11 cellular contexts compared by ENCODE assay signal in genomic region chr1:225448146-225448805, GRCh38. TPM values are rescaled to one million over a fixed set of nuclear protein-coding genes. Genes with fewer than 3 reads are reported as not detected.
A peak's percentile ranks its signal among the peaks of the same experiment; 100 is the strongest.
DNase-seq lines count a peak whose midpoint lies in the region; ATAC-seq and TF ChIP-seq lines count a peak whose summit lies in the region.
"Had no signal": no experiment of that assay in that cellular context is flagged by ENCODE, and none has a peak within 500 bp of the region (broad histone marks: within the 10 kb centered on the region; RNA-seq: fewer than 3 reads in every experiment).

No MANE protein-coding gene starts in this region.

- peak overlapping the region; percentile 50 for H4K5ac ChIP-seq in IMR-90 (ENCODE audit: low read depth, low read length)

- H3K9me1 ChIP-seq in IMR-90 (ENCODE audit: insufficient read depth, low read length) = 0 out of 2 replicates have a peak, but pooled peaks cover 5% of the 10 kb centered on the region

- H3K14ac ChIP-seq in IMR-90 (replicated peaks; ENCODE audit: low read depth, low read length) = peak overlapping the region; percentile 77

- H3K9me3 ChIP-seq in IMR-90 (ENCODE audit: control insufficient read depth, insufficient read depth, low read length) = no peaks in the 10 kb centered on the region
- no peaks in the 10 kb centered on the region for H3K9me3 ChIP-seq in lower lobe of right lung
- no peaks in the 10 kb centered on the region for H3K9me3 ChIP-seq in spleen

- H3K27ac ChIP-seq in IMR-90 (ENCODE audit: insufficient read depth, low read length) (peak overlapping the region; percentile 19; the same call in 1 of the 2 replicates), caudate nucleus (ENCODE audit: low read depth, low read length) (peak overlapping the region; percentile 77), lower lobe of right lung (peak overlapping the region; percentile 46), spleen (peak overlapping the region in 5 of 8 donors; percentile 62 to 91 (median 87))

- dilution Hi-C loops in IMR-90 (cut with HindIII; ENCODE audit: low sequenced_read_pairs, unreplicated experiment) = no loop called here

- no peak for TF ChIP-seq RAD21 in IMR-90 (IDR thresholded peaks at IDR 0.05; ENCODE audit: low read length)

- CTCF ChIA-PET in IMR-90 (lab: Yijun Ruan, JAX) = no interaction called here

- in situ Hi-C loops in IMR-90 (cut with MboI; ENCODE audit: low sequenced_read_pairs) = no loop called here

- WGBS in IMR-90 (ENCODE audit: extremely low coverage in 2 of 2, insufficient read length in 1 of 2), 2 experiments = 40% methylated on average over 1 of the region's 9 CpGs; no CpG with 5 or more reads in 1 of the 2 experiments
- WGBS in spleen, 5 donors = 83 to 94% (median 85%) methylated on average over 9 of the region's 9 CpGs

- no TSS peak for BruUV-seq in IMR-90 (replicated peaks; lab: Mats Ljungman, UMichigan)

- DNase-seq in IMR-90 (no peak), caudate nucleus (lab: John Stamatoyannopoulos, UW) (peak in 35 of 61 donors; percentile 12 to 60 (median 27)), lower lobe of right lung (no peak), spleen (no peak), NCI-H1930 (lab: John Stamatoyannopoulos, UW) (no peak), hepatic stellate cell (ENCODE audit: low spot score) (no peak)
- DNase-seq: activated T-cell treated with anti-CD3 and anti-CD28 coated beads, Interleukin-2, amount 50 U/mL, for 4 hours; cortex of kidney; NCI-H510A had no signal

- peak overlapping the region; percentile 61; the same call in 1 of the 2 replicates for H2BK20ac ChIP-seq in IMR-90 (ENCODE audit: low read depth, low read length)

- H3K79me1 ChIP-seq in IMR-90 (ENCODE audit: low read depth in 1 of 2, low read length in 2 of 2) = no peaks in the 10 kb centered on the region

- peak overlapping the region; percentile 69; the same call in 1 of the 2 replicates for H3K23ac ChIP-seq in IMR-90 (ENCODE audit: low read depth, low read length)

- H2AK5ac ChIP-seq in IMR-90 (ENCODE audit: low read depth, low read length) = peak overlapping the region; percentile 17; the same call in 1 of the 2 replicates

- peak overlapping the region; percentile 29 to 49; a peak in 2 of 4 replicates for H4K8ac ChIP-seq in IMR-90 (ENCODE audit: low read depth in 2 of 2, low read length in 2 of 2)

- H4K91ac ChIP-seq in IMR-90 (ENCODE audit: insufficient read depth, low read depth, low read length) = 0 out of 2 replicates have a peak overlapping the region, but pooled peaks have one; percentile 3

- peak overlapping the region; percentile 18 for H3K4me2 ChIP-seq in IMR-90 (ENCODE audit: low read depth, low read length)

- POLR2A ChIA-PET in IMR-90 (lab: Charles Lee; ENCODE audit: unreplicated experiment) = no interaction called here

- peak overlapping the region; percentile 37; the same call in 1 of the 2 replicates for H3K4ac ChIP-seq in IMR-90 (ENCODE audit: low read depth, low read length)

- H3K4me3 ChIP-seq in IMR-90 (ENCODE audit: insufficient read depth, low read depth, low read length) (no peak overlapping the region), lower lobe of right lung (no peak overlapping the region), spleen (no peak overlapping the region)

- no peak overlapping the region for H2BK5ac ChIP-seq in IMR-90 (ENCODE audit: low read depth, low read length, poor library complexity, severe bottlenecking)

- no peak overlapping the region for H2BK15ac ChIP-seq in IMR-90 (ENCODE audit: low read depth, low read length)

- H2BK120ac ChIP-seq in IMR-90 (ENCODE audit: low read depth, low read length) = peak overlapping the region; percentile 72

- H4K20me1 ChIP-seq in IMR-90 (ENCODE audit: insufficient read depth, low read length) = no peaks in the 10 kb centered on the region

- H3K9ac ChIP-seq in IMR-90 (ENCODE audit: low read depth, low read length) = peak overlapping the region; percentile 8; the same call in 1 of the 2 replicates

- H3K27me3 ChIP-seq in IMR-90 (ENCODE audit: control insufficient read depth, insufficient read depth, low read length) = no peaks in the 10 kb centered on the region
- H3K27me3 ChIP-seq in lower lobe of right lung (ENCODE audit: low read depth) = no peaks in the 10 kb centered on the region
- no peaks in the 10 kb centered on the region for H3K27me3 ChIP-seq in spleen (replicated peaks in 1 of 7)

- peak overlapping the region; percentile 1 for H2AFZ ChIP-seq in IMR-90 (replicated peaks; ENCODE audit: low read length, poor library complexity)

- TF ChIP-seq POLR2A in IMR-90 (IDR thresholded peaks at IDR 0.05; ENCODE audit: low read depth, low read length) (no peak), spleen (IDR thresholded peaks at IDR 0.05) (no peak)

- ATAC-seq in IMR-90 (ENCODE audit: low read depth) = no peak; the same call in 1 of the 2 replicates
- no peak for ATAC-seq in lower lobe of right lung
- ATAC-seq in HG02610 (IDR thresholded peaks at IDR 0.05; ENCODE audit: unreplicated experiment) = no peak
- ATAC-seq in HG03442 (IDR thresholded peaks at IDR 0.05; ENCODE audit: unreplicated experiment) = no peak
- ATAC-seq: activated T-cell treated with anti-CD3 and anti-CD28 coated beads, Interleukin-2, amount 50 U/mL, for 4 hours had no signal

- no peak for TF ChIP-seq CTCF in IMR-90 (conservative IDR thresholded peaks at IDR 0.05; ENCODE audit: low read depth, low read length)
- TF ChIP-seq CTCF in lower lobe of right lung (IDR thresholded peaks at IDR 0.05) = no peak
- no peak for TF ChIP-seq CTCF in spleen (IDR thresholded peaks at IDR 0.05 in 8 of 11, conservative IDR thresholded peaks at IDR 0.05 in 3 of 11)

- peak overlapping the region; percentile 10 for H3K18ac ChIP-seq in IMR-90 (ENCODE audit: low read depth, low read length)

- no peak overlapping the region for H2AK9ac ChIP-seq in IMR-90 (replicated peaks; ENCODE audit: low read depth, low read length, poor library complexity)

- H3K4me1 ChIP-seq in IMR-90 (ENCODE audit: control insufficient read depth, insufficient read depth, low read length) (peaks cover 11% of the 10 kb centered on the region), lower lobe of right lung (peaks cover 41% of the 10 kb centered on the region), spleen (peaks cover 21 to 82% (median 50%) of the 10 kb centered on the region in 6 donors)

- no peaks in the 10 kb centered on the region for H3K36me3 ChIP-seq in IMR-90 (ENCODE audit: control insufficient read depth, insufficient read depth, low read length)
- H3K36me3 ChIP-seq in lower lobe of right lung = no peaks in the 10 kb centered on the region
- no peaks in the 10 kb centered on the region for H3K36me3 ChIP-seq in spleen

- intact Hi-C loops in IMR-90 (cut with micrococcal nuclease) = no loop called here
- intact Hi-C loops in lower lobe of right lung (cut with DNase I) = no loop called here
- intact Hi-C loops in spleen (cut with DNase I; ENCODE audit: low total_unique reads) = no loop called here

- no peak overlapping the region for H3K56ac ChIP-seq in IMR-90 (ENCODE audit: extremely low read depth, insufficient read depth, low read length)

TF ChIP-seq in IMR-90, 13 proteins besides CTCF, POLR2A, EP300 and RAD21:
- TF ChIP-seq CHD1 (IDR thresholded peaks at IDR 0.05; ENCODE audit: low read depth, low read length) (no peak), BHLHE40 (IDR thresholded peaks at IDR 0.05; ENCODE audit: low read depth, low read length) (no peak), MAZ (IDR thresholded peaks at IDR 0.05; ENCODE audit: borderline replicate concordance, low read depth, low read length) (no peak), RFX5 (IDR thresholded peaks at IDR 0.05; ENCODE audit: low read depth, low read length) (no peak), NFE2L2 (IDR thresholded peaks at IDR 0.05; ENCODE audit: low read depth, low read length) (no peak), FOS (IDR thresholded peaks at IDR 0.05; ENCODE audit: low read depth, low read length) (no peak), CEBPB (IDR thresholded peaks at IDR 0.05; ENCODE audit: low read depth, low read length) (no peak), MAFK (IDR thresholded peaks at IDR 0.05; ENCODE audit: low read depth, low read length) (no peak), SMC3 (IDR thresholded peaks at IDR 0.05; ENCODE audit: low read depth, low read length) (no peak), USF2 (IDR thresholded peaks at IDR 0.05; ENCODE audit: low read depth, low read length) (no peak), RCOR1 (IDR thresholded peaks at IDR 0.05; ENCODE audit: insufficient replicate concordance, low read length) (no peak)
- TF ChIP-seq, protein P1, sequence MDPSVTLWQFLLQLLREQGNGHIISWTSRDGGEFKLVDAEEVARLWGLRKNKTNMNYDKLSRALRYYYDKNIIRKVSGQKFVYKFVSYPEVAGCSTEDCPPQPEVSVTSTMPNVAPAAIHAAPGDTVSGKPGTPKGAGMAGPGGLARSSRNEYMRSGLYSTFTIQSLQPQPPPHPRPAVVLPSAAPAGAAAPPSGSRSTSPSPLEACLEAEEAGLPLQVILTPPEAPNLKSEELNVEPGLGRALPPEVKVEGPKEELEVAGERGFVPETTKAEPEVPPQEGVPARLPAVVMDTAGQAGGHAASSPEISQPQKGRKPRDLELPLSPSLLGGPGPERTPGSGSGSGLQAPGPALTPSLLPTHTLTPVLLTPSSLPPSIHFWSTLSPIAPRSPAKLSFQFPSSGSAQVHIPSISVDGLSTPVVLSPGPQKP (IDR thresholded peaks at IDR 0.05; ENCODE audit: borderline replicate concordance, low read depth, low read length) = no peak
TF ChIP-seq in IMR-90: peak in this region for 0.

RNA-seq across cellular contexts. Expression of gene LBR, which starts 20.4 kb away (rescaled TPM):
- total RNA-seq in IMR-90 (2012; rRNA removed) = 21.3 and 37.5 TPM in 2 replicates
- 18.2 and 24.9 TPM in 2 replicates for polyA plus RNA-seq in IMR-90 (2012; rRNA removed)
- 5.2 and 5.4 TPM in 2 replicates for polyA plus RNA-seq in IMR-90 (2012; cell fraction: cytosol; rRNA removed)
- 9.9 and 32.7 TPM in 2 replicates for polyA plus RNA-seq in IMR-90 (2012; cell fraction: nucleus; rRNA removed; ENCODE audit: low replicate concordance)
- total RNA-seq in lower lobe of right lung = 56.4 TPM
- total RNA-seq in spleen = 100 to 1,000 TPM in 1 of 7 donors, 10 to 100 TPM in 6; 83.7 to 157 (median 88.9) TPM
- polyA plus RNA-seq in spleen = 10 to 100 TPM; 20.8 to 44.7 (median 29.1) TPM

Comparison
In these comparisons a context has a peak if more than half of its experiments do, and no peak if none do; other contexts are left out.
1. DNase-seq: peak in caudate nucleus (35 of 61); none in IMR-90 (single experiment), lower lobe of right lung (single experiment), spleen (single experiment), NCI-H1930 (0 of 2) and hepatic stellate cell (single experiment).
2. H3K27ac ChIP-seq: peak in every context shown above with its lines; median percentile 87 in spleen; 77 in caudate nucleus; 46 in lower lobe of right lung; 19 in IMR-90.